In the genomic region with DNA sequence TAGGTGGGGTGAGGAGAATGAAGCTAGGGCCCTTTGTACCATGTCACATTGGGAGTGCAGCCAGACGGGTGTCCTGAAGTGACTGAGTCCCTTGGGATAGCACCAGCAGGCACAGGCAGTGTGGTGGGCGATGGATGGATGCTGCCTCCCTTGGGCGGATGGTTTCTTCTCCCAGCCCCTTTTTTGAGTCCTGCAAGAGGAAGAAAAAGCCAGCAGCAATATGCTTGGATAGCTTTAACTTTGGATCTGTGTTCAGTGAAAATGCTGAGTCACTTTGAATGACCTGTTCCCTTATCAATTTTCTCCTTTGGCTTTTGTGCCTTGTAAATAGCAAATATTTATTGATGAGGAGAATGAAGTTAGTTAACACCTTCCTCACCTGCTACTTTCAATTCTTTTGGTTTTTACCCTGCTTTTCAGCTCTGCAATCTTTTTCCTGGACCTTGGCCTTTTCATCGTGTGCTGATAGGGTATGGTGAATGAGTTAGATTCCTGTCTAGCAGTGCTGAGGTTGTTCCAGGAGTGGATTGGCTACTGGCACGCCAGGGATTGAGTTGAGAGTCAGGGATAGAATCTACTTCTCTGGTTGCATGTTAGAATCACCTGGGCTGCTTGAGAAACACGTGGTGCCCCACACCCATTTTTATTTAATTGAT, we compare ENCODE assay signal across 11 cellular contexts. TPM values are rescaled to one million over a fixed set of nuclear protein-coding genes. Genes with fewer than 3 reads are reported as not detected.
DNase-seq lines count a peak whose midpoint lies in the region; ATAC-seq, FAIRE-seq and TF ChIP-seq lines count a peak whose summit lies in the region.
"Had no signal": no experiment of that assay in that cellular context is flagged by ENCODE, and none has a peak within 500 bp of the region (broad histone marks: within the 10 kb centered on the region; RNA-seq: fewer than 3 reads in every experiment).

No MANE protein-coding gene starts in this region.

- 9% methylated on average over 3 of the region's 6 CpGs for WGBS in HepG2 (ENCODE audit: low lambda C conversion rate)
- 61 to 70% methylated on average over 6 of the region's 6 CpGs for WGBS in thyroid gland, 2 donors

- peak overlapping the region; percentile 44 to 62 for H3K27ac Mint-ChIP-seq in activated naive CD4-positive, alpha-beta T cell treated with anti-CD3 and anti-CD28 coated beads, Interleukin-2, amount 50 U/mL, for 72 hours
- H3K27ac Mint-ChIP-seq: activated naive CD8-positive, alpha-beta T cell had no signal

- no peaks in the 10 kb centered on the region for H3K27me3 ChIP-seq in HepG2 (ENCODE audit: control insufficient read depth in 1 of 2, insufficient read depth in 2 of 2, low read length in 2 of 2)
- H3K27me3 ChIP-seq in thyroid gland: no peaks in the 10 kb centered on the region

- H3K79me2 ChIP-seq in HepG2 (ENCODE audit: insufficient read depth, low read length): peaks cover 94% of the 10 kb centered on the region

- peak overlapping the region; percentile 72 for H3K4me2 ChIP-seq in HepG2 (ENCODE audit: low read depth, low read length)

- TF ChIP-seq CTCF in HepG2 (CRISPR knock-in tag; IDR thresholded peaks at IDR 0.05): no peak
- no peak for TF ChIP-seq CTCF in thyroid gland (IDR thresholded peaks at IDR 0.05)

- no peak overlapping the region for H2AFZ ChIP-seq in HepG2 (ENCODE audit: low read length)

- H3K9me3 ChIP-seq in HepG2 (ENCODE audit: low read length) (no peaks in the 10 kb centered on the region), thyroid gland (no peaks in the 10 kb centered on the region)

- intact Hi-C loops in HepG2 (cut with micrococcal nuclease; ENCODE audit: unreplicated experiment): loop anchor here (1.0 kb wide), 1 partner anchor 9 kb away; no protein-coding TSS in a partner anchor
- intact Hi-C loops in thyroid gland (cut with DNase I): no loop called here

- H3K27ac ChIP-seq in cingulate gyrus (ENCODE audit: low read depth, low read length): peak overlapping the region; percentile 51
- H3K27ac ChIP-seq in HepG2 (ENCODE audit: extremely low read length, insufficient read depth, low read length): peak overlapping the region; percentile 78
- peak overlapping the region; percentile 10 to 64 (median 53) for H3K27ac ChIP-seq in thyroid gland

- H3K4me1 ChIP-seq in HepG2 (ENCODE audit: insufficient read depth, low read length): peaks cover 43% of the 10 kb centered on the region
- H3K4me1 ChIP-seq in thyroid gland: peaks cover 15 to 18% of the 10 kb centered on the region in 2 donors

- peaks cover 7 to 32% of the 10 kb centered on the region in 2 donors for H3K36me3 Mint-ChIP-seq in activated naive CD4-positive, alpha-beta T cell treated with anti-CD3 and anti-CD28 coated beads, Interleukin-2, amount 50 U/mL, for 72 hours

- TF ChIP-seq EP300 in HepG2 (IDR thresholded peaks at IDR 0.05; ENCODE audit: low read depth in 2 of 2, low read length in 2 of 2) (no peak), HepG2 (CRISPR knock-in tag; IDR thresholded peaks at IDR 0.05; ENCODE audit: borderline replicate concordance) (no peak)

- H4K20me1 ChIP-seq in HepG2 (ENCODE audit: insufficient read depth, low read length): no peaks in the 10 kb centered on the region; the same call in 1 of the 2 replicates

- DNase-seq in activated naive CD4-positive, alpha-beta T cell treated with anti-CD3 and anti-CD28 coated beads, Interleukin-2, amount 50 U/mL, for 72 hours (ENCODE audit: low spot score in 2 of 2): no peak
- DNase-seq in activated naive CD4-positive, alpha-beta T cell treated with Interleukin-2 at 50 U/mL for 16 hours: no peak
- peak; percentile 71 for DNase-seq in HepG2 (ENCODE audit: low spot score)
- peak; percentile 28 to 46 for DNase-seq in thyroid gland
- DNase-seq in GM19239 (ENCODE audit: insufficient read length, low spot score): no peak
- DNase-seq in KG1 (lab: John Stamatoyannopoulos, UW): no peak
- no peak for DNase-seq in NCI-H1417 treated with DMSO at 0.1 percent for 48 hours (lab: John Stamatoyannopoulos, UW)
- DNase-seq: AML-193, PC-3 had no signal

- in situ Hi-C loops in HepG2 (cut with HindIII; ENCODE audit: extremely low pct_ligation_motif_present, low pct_unique_long_range_greater_than_20kb): no loop called here

- peak; percentile 75 for FAIRE-seq in HepG2 (lab: Jason Lieb, UNC)
- FAIRE-seq in GM19239 (lab: Jason Lieb, UNC): no peak

- BruUV-seq in HepG2 (replicated peaks; lab: Mats Ljungman, UMichigan): TSS peak; percentile 85

- H3K4me3 ChIP-seq in HepG2 (replicated peaks in 1 of 3; ENCODE audit: insufficient read depth in 1 of 3, low read depth in 2 of 3, low read length in 3 of 3) (peak overlapping the region in 2 of 3 experiments; percentile 24 to 31; a peak in 3 of 6 replicates), thyroid gland (replicated peaks in 1 of 3) (no peak overlapping the region)

- TF ChIP-seq RAD21 in HepG2 (CRISPR knock-in tag; IDR thresholded peaks at IDR 0.05): no peak

- no peak for TF ChIP-seq POLR2A in HepG2 (IDR thresholded peaks at IDR 0.05; ENCODE audit: insufficient read depth in 1 of 2, low read depth in 2 of 2, low read length in 2 of 2)
- TF ChIP-seq POLR2A in thyroid gland (IDR thresholded peaks at IDR 0.05): no peak

- no peak for ATAC-seq in activated naive CD4-positive, alpha-beta T cell treated with anti-CD3 and anti-CD28 coated beads, Interleukin-2, amount 50 U/mL, for 72 hours
- peak; percentile 98 for ATAC-seq in HepG2
- ATAC-seq: PC-3 had no signal

- peak overlapping the region; percentile 35 for H3K9ac ChIP-seq in HepG2 (ENCODE audit: insufficient read depth, low read depth, low read length)

- POLR2A ChIA-PET in HepG2 (lab: Yijun Ruan, JAX): interaction anchor here (1.0 to 1.8 kb wide), 4 partner anchors 9 to 27 kb away, joined by 3 to 9 read pairs (median 6); a partner anchor contains a TSS

- no peaks in the 10 kb centered on the region for H3K9me3 Mint-ChIP-seq in activated naive CD4-positive, alpha-beta T cell treated with anti-CD3 and anti-CD28 coated beads, Interleukin-2, amount 50 U/mL, for 72 hours

- CTCF ChIA-PET in HepG2 (lab: Yijun Ruan, JAX; ENCODE audit: low intra/inter-chr PET ratio, low total read pairs): no interaction called here

- H3K36me3 ChIP-seq in HepG2 (replicated peaks in 1 of 2; ENCODE audit: control insufficient read depth in 1 of 2, insufficient read depth in 2 of 2, low read length in 2 of 2) (no peaks in the 10 kb centered on the region), thyroid gland (no peaks in the 10 kb centered on the region)

TF ChIP-seq in HepG2, 621 proteins besides CTCF, POLR2A, EP300 and RAD21 (continues in another document):
- TF ChIP-seq MIER2 (CRISPR knock-in tag; IDR thresholded peaks at IDR 0.05) (no peak), KDM2A (CRISPR knock-in tag; IDR thresholded peaks at IDR 0.05; ENCODE audit: borderline replicate concordance, low read depth) (no peak), HNF4G (IDR thresholded peaks at IDR 0.05; ENCODE audit: borderline replicate concordance, low read depth, low read length) (no peak), HNF4G (CRISPR knock-in tag; IDR thresholded peaks at IDR 0.05; ENCODE audit: borderline replicate concordance, low read depth) (no peak)
- TF ChIP-seq, protein P1, sequence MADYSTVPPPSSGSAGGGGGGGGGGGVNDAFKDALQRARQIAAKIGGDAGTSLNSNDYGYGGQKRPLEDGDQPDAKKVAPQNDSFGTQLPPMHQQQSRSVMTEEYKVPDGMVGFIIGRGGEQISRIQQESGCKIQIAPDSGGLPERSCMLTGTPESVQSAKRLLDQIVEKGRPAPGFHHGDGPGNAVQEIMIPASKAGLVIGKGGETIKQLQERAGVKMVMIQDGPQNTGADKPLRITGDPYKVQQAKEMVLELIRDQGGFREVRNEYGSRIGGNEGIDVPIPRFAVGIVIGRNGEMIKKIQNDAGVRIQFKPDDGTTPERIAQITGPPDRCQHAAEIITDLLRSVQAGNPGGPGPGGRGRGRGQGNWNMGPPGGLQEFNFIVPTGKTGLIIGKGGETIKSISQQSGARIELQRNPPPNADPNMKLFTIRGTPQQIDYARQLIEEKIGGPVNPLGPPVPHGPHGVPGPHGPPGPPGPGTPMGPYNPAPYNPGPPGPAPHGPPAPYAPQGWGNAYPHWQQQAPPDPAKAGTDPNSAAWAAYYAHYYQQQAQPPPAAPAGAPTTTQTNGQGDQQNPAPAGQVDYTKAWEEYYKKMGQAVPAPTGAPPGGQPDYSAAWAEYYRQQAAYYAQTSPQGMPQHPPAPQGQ (CRISPR knock-in tag; IDR thresholded peaks at IDR 0.05; ENCODE audit: borderline replicate concordance): no peak

RNA-seq across cellular contexts. Expression of a gene that starts 10.2 kb away (rescaled TPM):
- total RNA-seq in activated naive CD4-positive, alpha-beta T cell treated with anti-CD3 and anti-CD28 coated beads, Interleukin-2, amount 50 U/mL, for 72 hours: 10 to 100 TPM; 46.9 to 48.7 TPM
- total RNA-seq in HepG2 (2016; rRNA removed; fragmentation: Illumina TruSeq; extraction: Trizol) (27.9 and 30.4 TPM in 2 replicates), thyroid gland (10 to 100 TPM; 44.6 to 81.4 (median 51.7) TPM)
- 110 and 115 TPM in 2 replicates for total RNA-seq in HepG2 (2016; cell fraction: cytosol; rRNA removed; fragmentation: Illumina TruSeq; extraction: Trizol; ENCODE audit: low read depth)
- total RNA-seq in HepG2 (2016; cell fraction: insoluble cytoplasmic fraction; rRNA removed; fragmentation: Illumina TruSeq; extraction: Trizol): 30.0 and 37.0 TPM in 2 replicates
- 25.1 and 25.2 TPM in 2 replicates for total RNA-seq in HepG2 (2016; cell fraction: membrane; rRNA removed; fragmentation: Illumina TruSeq; extraction: Trizol)
- total RNA-seq in HepG2 (2016; cell fraction: nucleus; rRNA removed; fragmentation: Illumina TruSeq; extraction: Trizol): 46.0 and 48.0 TPM in 2 replicates
- 42.0 and 44.4 TPM in 2 replicates for polyA plus RNA-seq in HepG2 (2011; rRNA removed)
- 15.7 and 17.4 TPM in 2 replicates for polyA plus RNA-seq in HepG2 (2011; cell fraction: cytosol; rRNA removed)
- 121 and 123 TPM in 2 replicates for polyA plus RNA-seq in HepG2 (2011; cell fraction: nucleus; rRNA removed)
- polyA plus RNA-seq in HepG2 (2012): 23.0 and 28.3 TPM in 2 replicates
- polyA plus RNA-seq in HepG2 (2016; cell fraction: cytosol; fragmentation: Illumina TruSeq; extraction: Trizol; ENCODE audit: low read depth): 1.8 and 2.0 TPM in 2 replicates
- 23.2 and 25.2 TPM in 2 replicates for polyA plus RNA-seq in HepG2 (2016; cell fraction: insoluble cytoplasmic fraction; fragmentation: Illumina TruSeq; extraction: Trizol; ENCODE audit: low read depth)
- polyA plus RNA-seq in HepG2 (2016; cell fraction: membrane; fragmentation: Illumina TruSeq; extraction: Trizol; ENCODE audit: low read depth): 4.7 and 5.3 TPM in 2 replicates
- 66.6 and 68.6 TPM in 2 replicates for polyA plus RNA-seq in HepG2 (2016; cell fraction: nucleus; fragmentation: Illumina TruSeq; extraction: Trizol; ENCODE audit: insufficient read depth, low read depth)
- polyA minus RNA-seq in HepG2 (2011; rRNA and poly(A)+ RNA removed; ENCODE audit: low replicate concordance): 62.2 and 76.8 TPM in 2 replicates
- 23.4 and 26.8 TPM in 2 replicates for polyA minus RNA-seq in HepG2 (2011; cell fraction: cytosol; rRNA and poly(A)+ RNA removed)
- 136 and 138 TPM in 2 replicates for polyA minus RNA-seq in HepG2 (2011; cell fraction: nucleus; rRNA and poly(A)+ RNA removed)

Comparison
In these comparisons a context has a peak if more than half of its experiments do, and no peak if none do; other contexts are left out.
1. DNase-seq: peak in HepG2 (single experiment) and thyroid gland (2 of 2); none in activated naive CD4-positive, alpha-beta T cell treated with anti-CD3 and anti-CD28 coated beads, Interleukin-2, amount 50 U/mL, for 72 hours (0 of 2), activated naive CD4-positive, alpha-beta T cell treated with Interleukin-2 at 50 U/mL for 16 hours (single experiment), GM19239 (single experiment), KG1 (single experiment) and NCI-H1417 treated with DMSO at 0.1 percent for 48 hours (single experiment).
2. H3K4me3 ChIP-seq: peak in HepG2 (2 of 3); none in thyroid gland (0 of 3).
3. Peak in every context shown above with its lines, with median percentiles within 50 percentile points of each other: H3K27ac ChIP-seq.